In genomic region chr19:16850133-16850532, GRCh38 we compare ENCODE assay signal across 1 cellular context.
TF ChIP-seq lines count a peak whose summit lies in the region.

No MANE protein-coding gene starts in this region.

TF ChIP-seq in SK-N-SH, 30 proteins besides CTCF, POLR2A, EP300 and RAD21:
- no peak for TF ChIP-seq USF1 (IDR thresholded peaks at IDR 0.05; ENCODE audit: borderline replicate concordance, low read depth)
- TF ChIP-seq TAF1 (IDR thresholded peaks at IDR 0.05; ENCODE audit: borderline replicate concordance, low read depth, low read length): no peak
- TF ChIP-seq FOSL2 (IDR thresholded peaks at IDR 0.05; ENCODE audit: borderline replicate concordance, low read depth): peak; percentile 51; the same call in 1 of the 2 replicates
- TF ChIP-seq GABPA (IDR thresholded peaks at IDR 0.05; ENCODE audit: low read depth): no peak
